27 cellular contexts compared by ENCODE assay signal in genomic region chr1:164921493-164921892, GRCh38.
"Had no signal": no experiment of that assay in that cellular context is flagged by ENCODE, and none has a peak within 500 bp of the region (broad histone marks: within the 10 kb centered on the region; RNA-seq: fewer than 3 reads in every experiment).

No MANE protein-coding gene starts in this region.

- H3K36me3 Mint-ChIP-seq: neural progenitor cell; stimulated activated effector memory CD8-positive, alpha-beta T cell treated with anti-CD3 and anti-CD28 coated beads, Interleukin-12 subunit alpha, Interleukin-12 subunit beta, amount 100 ng/mL, for 72 hours; stimulated activated naive B cell treated with anti-CD40 and anti-IgM and Interleukin-4, amounts not matched to agents 10 μg/mL and 1 μg/mL and 100 μg/mL, for 72 hours had no signal

- H3K4me3 ChIP-seq: neural progenitor cell, ovary, psoas muscle, right lobe of liver, sigmoid colon, stomach, thoracic aorta, thyroid gland, tibial nerve, upper lobe of left lung, vagina had no signal

- H2AFZ ChIP-seq: neural progenitor cell, parathyroid adenoma had no signal

- H3K4me3 Mint-ChIP-seq: nephron; neural progenitor cell; stimulated activated effector memory CD8-positive, alpha-beta T cell treated with anti-CD3 and anti-CD28 coated beads, Interleukin-12 subunit alpha, Interleukin-12 subunit beta, amount 100 ng/mL, for 72 hours; stimulated activated naive B cell treated with anti-CD40 and anti-IgM and Interleukin-4, amounts not matched to agents 10 μg/mL and 1 μg/mL and 100 μg/mL, for 72 hours; stimulated activated naive CD8-positive, alpha-beta T cell treated with anti-CD3 and anti-CD28 coated beads, Interleukin-15, Interleukin-2, amounts not matched to agents 100 ng/mL and 50 ng/mL, for 24 hours had no signal

- H3K27ac ChIP-seq: neural progenitor cell, ovary, parathyroid adenoma, psoas muscle, right lobe of liver, sigmoid colon, stomach, thoracic aorta, thyroid gland, tibial nerve, upper lobe of left lung, vagina had no signal

- H3K79me2 ChIP-seq: parathyroid adenoma had no signal

- H3K36me3 ChIP-seq: neural progenitor cell, ovary, right lobe of liver, sigmoid colon, stomach, thoracic aorta, thyroid gland, tibial nerve, upper lobe of left lung, vagina had no signal

- H3K9me3 ChIP-seq: ovary, psoas muscle, right lobe of liver, sigmoid colon, stomach, thoracic aorta, thyroid gland, tibial nerve, upper lobe of left lung, vagina had no signal

- H3K4me1 ChIP-seq: neural progenitor cell, parathyroid adenoma, psoas muscle, right lobe of liver, thyroid gland, tibial nerve, upper lobe of left lung, vagina had no signal

- H3K4me1 Mint-ChIP-seq: neural progenitor cell; stimulated activated effector memory CD8-positive, alpha-beta T cell treated with anti-CD3 and anti-CD28 coated beads, Interleukin-12 subunit alpha, Interleukin-12 subunit beta, amount 100 ng/mL, for 72 hours; stimulated activated naive B cell treated with anti-CD40 and anti-IgM and Interleukin-4, amounts not matched to agents 10 μg/mL and 1 μg/mL and 100 μg/mL, for 72 hours had no signal

- ATAC-seq: psoas muscle; right cardiac atrium; right lobe of liver; stimulated activated effector memory CD8-positive, alpha-beta T cell treated with anti-CD3 and anti-CD28 coated beads, Interleukin-12 subunit alpha, Interleukin-12 subunit beta, amount 100 ng/mL, for 72 hours; stimulated activated naive B cell treated with anti-CD40 and anti-IgM and Interleukin-4, amounts not matched to agents 10 μg/mL and 1 μg/mL and 100 μg/mL, for 72 hours had no signal

- H3K9ac ChIP-seq: neural progenitor cell, parathyroid adenoma had no signal

- H3K9me3 Mint-ChIP-seq: nephron; neural progenitor cell; stimulated activated naive B cell treated with anti-CD40 and anti-IgM and Interleukin-4, amounts not matched to agents 10 μg/mL and 1 μg/mL and 100 μg/mL, for 72 hours had no signal

- H3K27me3 ChIP-seq: neural progenitor cell, ovary, right lobe of liver, sigmoid colon, stomach, thyroid gland, tibial nerve, upper lobe of left lung, vagina had no signal

- H3K4me2 ChIP-seq: neural progenitor cell had no signal

- H3K27ac Mint-ChIP-seq: nephron; neural progenitor cell; progenitor cell of endocrine pancreas; stimulated activated effector memory CD8-positive, alpha-beta T cell treated with anti-CD3 and anti-CD28 coated beads, Interleukin-12 subunit alpha, Interleukin-12 subunit beta, amount 100 ng/mL, for 72 hours; stimulated activated naive B cell treated with anti-CD40 and anti-IgM and Interleukin-4, amounts not matched to agents 10 μg/mL and 1 μg/mL and 100 μg/mL, for 72 hours; stimulated activated naive CD8-positive, alpha-beta T cell treated with anti-CD3 and anti-CD28 coated beads, Interleukin-15, Interleukin-2, amounts not matched to agents 100 ng/mL and 50 ng/mL, for 24 hours had no signal

- H3K27me3 Mint-ChIP-seq: stimulated activated naive B cell treated with anti-CD40 and anti-IgM and Interleukin-4, amounts not matched to agents 10 μg/mL and 1 μg/mL and 100 μg/mL, for 72 hours; stimulated activated naive CD8-positive, alpha-beta T cell treated with anti-CD3 and anti-CD28 coated beads, Interleukin-15, Interleukin-2, amounts not matched to agents 100 ng/mL and 50 ng/mL, for 24 hours had no signal

- DNase-seq: occipital lobe; ovary; posterior cingulate gyrus; psoas muscle; right cardiac atrium; right lobe of liver; sigmoid colon; small intestine; stimulated activated CD4-positive, alpha-beta T cell treated with anti-CD3 and anti-CD28 coated beads, Interleukin-15, amount 100 ng/mL, for 24 hours; stimulated activated CD4-positive, alpha-beta T cell treated with anti-CD3 and anti-CD28 coated beads, Interleukin-2, amount 100 ng/mL, for 24 hours; stimulated activated CD4-positive, alpha-beta T cell treated with anti-CD3 and anti-CD28 coated beads, Interleukin-2, amount 100 ng/mL, for 48 hours; stimulated activated CD4-positive, alpha-beta T cell treated with anti-CD3 and anti-CD28 coated beads, Interleukin-4, amount 100 ng/mL, for 24 hours; stimulated activated naive B cell treated with anti-CD40 and anti-IgM and Interleukin-4, amounts not matched to agents 10 μg/mL and 1 μg/mL and 100 μg/mL, for 72 hours; stimulated activated naive CD4-positive, alpha-beta T cell treated with Interleukin-2 at 50 U/mL for 16 hours; stomach; thyroid gland; trophoblast cell; upper lobe of left lung had no signal
